1 cellular context compared by ENCODE assay signal in the genomic region with DNA sequence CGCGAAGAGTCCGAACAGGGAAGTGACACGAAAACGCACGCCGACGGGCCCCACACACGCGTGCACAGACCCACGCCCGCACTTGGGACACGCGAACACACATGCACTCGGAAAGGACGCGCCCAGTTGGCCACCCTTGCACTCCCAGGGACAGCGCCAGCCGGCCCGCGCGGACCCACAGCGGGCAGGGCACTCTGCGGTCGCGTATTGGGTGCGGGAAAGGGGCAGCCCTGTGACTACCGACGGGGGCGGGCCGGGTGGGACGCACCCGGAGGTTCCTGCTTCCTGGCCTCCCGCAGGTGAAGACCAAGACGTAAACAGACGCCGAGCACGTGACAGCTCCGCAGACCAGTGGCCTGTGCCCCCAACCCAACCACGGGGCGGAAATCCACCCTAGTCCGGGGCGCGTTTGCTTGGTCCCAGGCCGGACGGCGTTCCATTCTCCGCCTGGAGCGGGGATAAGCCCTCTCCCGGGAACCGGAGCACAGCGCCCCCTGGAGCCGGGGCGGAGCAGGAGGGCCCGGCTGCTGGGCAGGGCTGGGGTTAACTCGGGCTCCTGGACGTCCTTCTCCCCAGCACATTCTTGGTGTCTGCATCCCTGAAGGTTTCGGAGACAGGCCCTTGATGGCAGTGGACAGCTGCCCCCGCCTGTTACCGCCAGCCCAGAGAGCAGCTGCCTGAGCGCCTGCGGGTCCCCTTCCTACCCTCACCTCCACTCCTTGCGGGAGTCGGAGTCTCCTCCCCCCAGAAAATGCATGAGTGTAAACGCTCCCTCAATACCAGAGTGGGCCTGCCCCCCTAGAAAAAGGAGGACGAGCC.
TF ChIP-seq lines count a peak whose summit lies in the region.

No MANE protein-coding gene starts in this region.

TF ChIP-seq in HepG2, 621 proteins besides CTCF, POLR2A, EP300 and RAD21 (continued from another document):
- TF ChIP-seq, protein P1, sequence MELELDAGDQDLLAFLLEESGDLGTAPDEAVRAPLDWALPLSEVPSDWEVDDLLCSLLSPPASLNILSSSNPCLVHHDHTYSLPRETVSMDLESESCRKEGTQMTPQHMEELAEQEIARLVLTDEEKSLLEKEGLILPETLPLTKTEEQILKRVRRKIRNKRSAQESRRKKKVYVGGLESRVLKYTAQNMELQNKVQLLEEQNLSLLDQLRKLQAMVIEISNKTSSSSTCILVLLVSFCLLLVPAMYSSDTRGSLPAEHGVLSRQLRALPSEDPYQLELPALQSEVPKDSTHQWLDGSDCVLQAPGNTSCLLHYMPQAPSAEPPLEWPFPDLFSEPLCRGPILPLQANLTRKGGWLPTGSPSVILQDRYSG (CRISPR knock-in tag; IDR thresholded peaks at IDR 0.05) = no peak
- TF ChIP-seq MED13 (CRISPR knock-in tag; IDR thresholded peaks at IDR 0.05) = no peak
- TF ChIP-seq MAF1 (CRISPR knock-in tag; IDR thresholded peaks at IDR 0.05; ENCODE audit: borderline replicate concordance) = no peak; the same call in 1 of the 2 replicates
- peak; percentile 25; the same call in 1 of the 2 replicates for TF ChIP-seq POLR2G (IDR thresholded peaks at IDR 0.05; ENCODE audit: low read depth, low read length)
- TF ChIP-seq ZNF329 (CRISPR knock-in tag; IDR thresholded peaks at IDR 0.05; ENCODE audit: low read depth) = 0 out of 2 replicates have a peak, but pooled peaks have one; percentile 50
- TF ChIP-seq EZH2 (conservative IDR thresholded peaks at IDR 0.05; ENCODE audit: low read depth, low read length) = no peak
- no peak for TF ChIP-seq PHF5A (CRISPR knock-in tag; IDR thresholded peaks at IDR 0.05; ENCODE audit: low read depth, unreplicated experiment)
- TF ChIP-seq MXD4 (CRISPR knock-in tag; IDR thresholded peaks at IDR 0.05) = peak; percentile 37
- TF ChIP-seq ZNF101 (CRISPR knock-in tag; IDR thresholded peaks at IDR 0.05; ENCODE audit: borderline replicate concordance, low read depth) = no peak
- no peak for TF ChIP-seq RAD51 (IDR thresholded peaks at IDR 0.05; ENCODE audit: borderline replicate concordance)
- peak; percentile 65 for TF ChIP-seq AGO2 (optimal IDR thresholded peaks at IDR 0.05; ENCODE audit: low read depth, low read length)
- TF ChIP-seq ZNF343 (CRISPR knock-in tag; IDR thresholded peaks at IDR 0.05) = no peak
- TF ChIP-seq CCAR2 (optimal IDR thresholded peaks at IDR 0.05; ENCODE audit: low read depth, low read length) = no peak
- peak; percentile 45; the same call in 1 of the 2 replicates for TF ChIP-seq CCDC6 (CRISPR knock-in tag; IDR thresholded peaks at IDR 0.05)
- no peak for TF ChIP-seq ZFAT (CRISPR knock-in tag; conservative IDR thresholded peaks at IDR 0.05)
- 0 out of 2 replicates have a peak, but pooled peaks have one; percentile 27 for TF ChIP-seq EEA1 (CRISPR knock-in tag; IDR thresholded peaks at IDR 0.05; ENCODE audit: borderline replicate concordance)
- peak; percentile 48; the same call in 1 of the 2 replicates for TF ChIP-seq IRF2 (CRISPR knock-in tag; IDR thresholded peaks at IDR 0.05)
TF ChIP-seq in HepG2: peak in this region for 178.
